Comparison of ENCODE assay signal across 1 cellular context in the genomic region with DNA sequence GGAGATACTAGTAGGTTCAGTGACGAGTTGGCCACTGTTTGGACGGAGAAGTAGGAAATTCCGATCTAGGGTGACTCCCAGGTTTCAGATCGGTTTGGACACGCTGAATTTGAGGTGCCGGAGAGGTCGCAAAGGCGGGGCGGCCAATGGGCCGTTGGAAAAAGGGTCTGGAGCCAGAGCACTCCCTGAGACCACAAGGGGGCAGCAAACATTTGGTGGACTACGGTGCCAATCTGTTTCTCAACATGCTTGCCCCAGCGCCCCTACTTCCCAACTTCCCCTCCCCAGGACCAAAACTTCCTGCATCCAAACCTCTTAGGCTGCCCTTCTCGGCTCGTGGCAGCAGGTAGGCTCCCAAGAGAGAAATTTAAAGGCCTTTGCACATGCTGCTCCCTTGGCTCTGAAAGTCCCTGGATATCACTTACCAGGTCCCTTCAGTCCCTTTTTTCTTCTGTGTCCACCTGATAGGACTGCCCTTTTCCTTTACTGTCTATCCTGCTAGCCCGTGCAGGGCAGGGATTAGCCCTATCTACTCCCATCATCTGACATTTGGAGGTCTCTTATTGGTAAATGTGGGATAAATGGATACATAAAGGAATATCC.
TF ChIP-seq lines count a peak whose summit lies in the region.

No MANE protein-coding gene starts in this region.

TF ChIP-seq in HepG2, 621 proteins besides CTCF, POLR2A, EP300 and RAD21:
- TF ChIP-seq SOX6 (IDR thresholded peaks at IDR 0.05) (no peak), SOX6 (CRISPR knock-in tag; IDR thresholded peaks at IDR 0.05) (peak; percentile 18; the same call in 1 of the 2 replicates), XRCC5 (optimal IDR thresholded peaks at IDR 0.05; ENCODE audit: low read length) (peak; percentile 30), MIER3 (CRISPR knock-in tag; IDR thresholded peaks at IDR 0.05; ENCODE audit: borderline replicate concordance) (no peak), ZNF788 (CRISPR knock-in tag; IDR thresholded peaks at IDR 0.05; ENCODE audit: borderline replicate concordance) (peak; percentile 36; the same call in 1 of the 2 replicates), ATF1 (CRISPR knock-in tag; IDR thresholded peaks at IDR 0.05) (no peak), SRY (CRISPR knock-in tag; IDR thresholded peaks at IDR 0.05) (0 out of 2 replicates have a peak, but pooled peaks have one; percentile 10), ZNF768 (CRISPR knock-in tag; IDR thresholded peaks at IDR 0.05) (no peak), CBX1 (IDR thresholded peaks at IDR 0.05; ENCODE audit: low read depth) (no peak), ZFP37 (CRISPR knock-in tag; IDR thresholded peaks at IDR 0.05; ENCODE audit: borderline replicate concordance) (0 out of 2 replicates have a peak, but pooled peaks have one; percentile 29), ZSCAN25 (CRISPR knock-in tag; IDR thresholded peaks at IDR 0.05) (no peak), ZNF160 (CRISPR knock-in tag; IDR thresholded peaks at IDR 0.05) (no peak), RNF2 (conservative IDR thresholded peaks at IDR 0.05; ENCODE audit: low read depth) (no peak), STAG1 (CRISPR knock-in tag; IDR thresholded peaks at IDR 0.05) (peak; percentile 61), ATF7 (IDR thresholded peaks at IDR 0.05) (no peak), ATF7 (CRISPR knock-in tag; IDR thresholded peaks at IDR 0.05) (no peak), SMC3 (IDR thresholded peaks at IDR 0.05; ENCODE audit: low read length) (peak; percentile 57), HNRNPL (IDR thresholded peaks at IDR 0.05; ENCODE audit: low read depth, low read length) (0 out of 2 replicates have a peak, but pooled peaks have one; percentile 25), GPN1 (CRISPR knock-in tag; IDR thresholded peaks at IDR 0.05; ENCODE audit: borderline replicate concordance) (no peak), RBM22 (optimal IDR thresholded peaks at IDR 0.05; ENCODE audit: low read length) (no peak), ZNF614 (CRISPR knock-in tag; IDR thresholded peaks at IDR 0.05; ENCODE audit: borderline replicate concordance) (no peak), CAMTA2 (CRISPR knock-in tag; IDR thresholded peaks at IDR 0.05; ENCODE audit: borderline replicate concordance) (no peak), CEBPG (CRISPR knock-in tag; IDR thresholded peaks at IDR 0.05) (0 out of 2 replicates have a peak, but pooled peaks have one; percentile 36), CHCHD3 (CRISPR knock-in tag; IDR thresholded peaks at IDR 0.05) (no peak), MXI1 (IDR thresholded peaks at IDR 0.05; ENCODE audit: borderline replicate concordance, low read depth, low read length) (peak; percentile 8; the same call in 1 of the 3 replicates)
- TF ChIP-seq, protein P1, sequence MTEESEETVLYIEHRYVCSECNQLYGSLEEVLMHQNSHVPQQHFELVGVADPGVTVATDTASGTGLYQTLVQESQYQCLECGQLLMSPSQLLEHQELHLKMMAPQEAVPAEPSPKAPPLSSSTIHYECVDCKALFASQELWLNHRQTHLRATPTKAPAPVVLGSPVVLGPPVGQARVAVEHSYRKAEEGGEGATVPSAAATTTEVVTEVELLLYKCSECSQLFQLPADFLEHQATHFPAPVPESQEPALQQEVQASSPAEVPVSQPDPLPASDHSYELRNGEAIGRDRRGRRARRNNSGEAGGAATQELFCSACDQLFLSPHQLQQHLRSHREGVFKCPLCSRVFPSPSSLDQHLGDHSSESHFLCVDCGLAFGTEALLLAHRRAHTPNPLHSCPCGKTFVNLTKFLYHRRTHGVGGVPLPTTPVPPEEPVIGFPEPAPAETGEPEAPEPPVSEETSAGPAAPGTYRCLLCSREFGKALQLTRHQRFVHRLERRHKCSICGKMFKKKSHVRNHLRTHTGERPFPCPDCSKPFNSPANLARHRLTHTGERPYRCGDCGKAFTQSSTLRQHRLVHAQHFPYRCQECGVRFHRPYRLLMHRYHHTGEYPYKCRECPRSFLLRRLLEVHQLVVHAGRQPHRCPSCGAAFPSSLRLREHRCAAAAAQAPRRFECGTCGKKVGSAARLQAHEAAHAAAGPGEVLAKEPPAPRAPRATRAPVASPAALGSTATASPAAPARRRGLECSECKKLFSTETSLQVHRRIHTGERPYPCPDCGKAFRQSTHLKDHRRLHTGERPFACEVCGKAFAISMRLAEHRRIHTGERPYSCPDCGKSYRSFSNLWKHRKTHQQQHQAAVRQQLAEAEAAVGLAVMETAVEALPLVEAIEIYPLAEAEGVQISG (CRISPR knock-in tag; IDR thresholded peaks at IDR 0.05) = peak; percentile 19; the same call in 1 of the 2 replicates
- TF ChIP-seq, protein P2, sequence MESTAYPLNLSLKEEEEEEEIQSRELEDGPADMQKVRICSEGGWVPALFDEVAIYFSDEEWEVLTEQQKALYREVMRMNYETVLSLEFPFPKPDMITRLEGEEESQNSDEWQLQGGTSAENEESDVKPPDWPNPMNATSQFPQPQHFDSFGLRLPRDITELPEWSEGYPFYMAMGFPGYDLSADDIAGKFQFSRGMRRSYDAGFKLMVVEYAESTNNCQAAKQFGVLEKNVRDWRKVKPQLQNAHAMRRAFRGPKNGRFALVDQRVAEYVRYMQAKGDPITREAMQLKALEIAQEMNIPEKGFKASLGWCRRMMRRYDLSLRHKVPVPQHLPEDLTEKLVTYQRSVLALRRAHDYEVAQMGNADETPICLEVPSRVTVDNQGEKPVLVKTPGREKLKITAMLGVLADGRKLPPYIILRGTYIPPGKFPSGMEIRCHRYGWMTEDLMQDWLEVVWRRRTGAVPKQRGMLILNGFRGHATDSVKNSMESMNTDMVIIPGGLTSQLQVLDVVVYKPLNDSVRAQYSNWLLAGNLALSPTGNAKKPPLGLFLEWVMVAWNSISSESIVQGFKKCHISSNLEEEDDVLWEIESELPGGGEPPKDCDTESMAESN (CRISPR knock-in tag; conservative IDR thresholded peaks at IDR 0.05) = peak; percentile 43; the same call in 1 of the 2 replicates
- TF ChIP-seq, protein P3, sequence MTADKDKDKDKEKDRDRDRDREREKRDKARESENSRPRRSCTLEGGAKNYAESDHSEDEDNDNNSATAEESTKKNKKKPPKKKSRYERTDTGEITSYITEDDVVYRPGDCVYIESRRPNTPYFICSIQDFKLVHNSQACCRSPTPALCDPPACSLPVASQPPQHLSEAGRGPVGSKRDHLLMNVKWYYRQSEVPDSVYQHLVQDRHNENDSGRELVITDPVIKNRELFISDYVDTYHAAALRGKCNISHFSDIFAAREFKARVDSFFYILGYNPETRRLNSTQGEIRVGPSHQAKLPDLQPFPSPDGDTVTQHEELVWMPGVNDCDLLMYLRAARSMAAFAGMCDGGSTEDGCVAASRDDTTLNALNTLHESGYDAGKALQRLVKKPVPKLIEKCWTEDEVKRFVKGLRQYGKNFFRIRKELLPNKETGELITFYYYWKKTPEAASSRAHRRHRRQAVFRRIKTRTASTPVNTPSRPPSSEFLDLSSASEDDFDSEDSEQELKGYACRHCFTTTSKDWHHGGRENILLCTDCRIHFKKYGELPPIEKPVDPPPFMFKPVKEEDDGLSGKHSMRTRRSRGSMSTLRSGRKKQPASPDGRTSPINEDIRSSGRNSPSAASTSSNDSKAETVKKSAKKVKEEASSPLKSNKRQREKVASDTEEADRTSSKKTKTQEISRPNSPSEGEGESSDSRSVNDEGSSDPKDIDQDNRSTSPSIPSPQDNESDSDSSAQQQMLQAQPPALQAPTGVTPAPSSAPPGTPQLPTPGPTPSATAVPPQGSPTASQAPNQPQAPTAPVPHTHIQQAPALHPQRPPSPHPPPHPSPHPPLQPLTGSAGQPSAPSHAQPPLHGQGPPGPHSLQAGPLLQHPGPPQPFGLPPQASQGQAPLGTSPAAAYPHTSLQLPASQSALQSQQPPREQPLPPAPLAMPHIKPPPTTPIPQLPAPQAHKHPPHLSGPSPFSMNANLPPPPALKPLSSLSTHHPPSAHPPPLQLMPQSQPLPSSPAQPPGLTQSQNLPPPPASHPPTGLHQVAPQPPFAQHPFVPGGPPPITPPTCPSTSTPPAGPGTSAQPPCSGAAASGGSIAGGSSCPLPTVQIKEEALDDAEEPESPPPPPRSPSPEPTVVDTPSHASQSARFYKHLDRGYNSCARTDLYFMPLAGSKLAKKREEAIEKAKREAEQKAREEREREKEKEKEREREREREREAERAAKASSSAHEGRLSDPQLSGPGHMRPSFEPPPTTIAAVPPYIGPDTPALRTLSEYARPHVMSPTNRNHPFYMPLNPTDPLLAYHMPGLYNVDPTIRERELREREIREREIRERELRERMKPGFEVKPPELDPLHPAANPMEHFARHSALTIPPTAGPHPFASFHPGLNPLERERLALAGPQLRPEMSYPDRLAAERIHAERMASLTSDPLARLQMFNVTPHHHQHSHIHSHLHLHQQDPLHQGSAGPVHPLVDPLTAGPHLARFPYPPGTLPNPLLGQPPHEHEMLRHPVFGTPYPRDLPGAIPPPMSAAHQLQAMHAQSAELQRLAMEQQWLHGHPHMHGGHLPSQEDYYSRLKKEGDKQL (CRISPR knock-in tag; IDR thresholded peaks at IDR 0.05; ENCODE audit: low read depth) = no peak
- TF ChIP-seq, protein P4, sequence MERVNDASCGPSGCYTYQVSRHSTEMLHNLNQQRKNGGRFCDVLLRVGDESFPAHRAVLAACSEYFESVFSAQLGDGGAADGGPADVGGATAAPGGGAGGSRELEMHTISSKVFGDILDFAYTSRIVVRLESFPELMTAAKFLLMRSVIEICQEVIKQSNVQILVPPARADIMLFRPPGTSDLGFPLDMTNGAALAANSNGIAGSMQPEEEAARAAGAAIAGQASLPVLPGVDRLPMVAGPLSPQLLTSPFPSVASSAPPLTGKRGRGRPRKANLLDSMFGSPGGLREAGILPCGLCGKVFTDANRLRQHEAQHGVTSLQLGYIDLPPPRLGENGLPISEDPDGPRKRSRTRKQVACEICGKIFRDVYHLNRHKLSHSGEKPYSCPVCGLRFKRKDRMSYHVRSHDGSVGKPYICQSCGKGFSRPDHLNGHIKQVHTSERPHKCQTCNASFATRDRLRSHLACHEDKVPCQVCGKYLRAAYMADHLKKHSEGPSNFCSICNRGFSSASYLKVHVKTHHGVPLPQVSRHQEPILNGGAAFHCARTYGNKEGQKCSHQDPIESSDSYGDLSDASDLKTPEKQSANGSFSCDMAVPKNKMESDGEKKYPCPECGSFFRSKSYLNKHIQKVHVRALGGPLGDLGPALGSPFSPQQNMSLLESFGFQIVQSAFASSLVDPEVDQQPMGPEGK (CRISPR knock-in tag; IDR thresholded peaks at IDR 0.05) = peak; percentile 39; the same call in 1 of the 2 replicates
- TF ChIP-seq, protein P5, sequence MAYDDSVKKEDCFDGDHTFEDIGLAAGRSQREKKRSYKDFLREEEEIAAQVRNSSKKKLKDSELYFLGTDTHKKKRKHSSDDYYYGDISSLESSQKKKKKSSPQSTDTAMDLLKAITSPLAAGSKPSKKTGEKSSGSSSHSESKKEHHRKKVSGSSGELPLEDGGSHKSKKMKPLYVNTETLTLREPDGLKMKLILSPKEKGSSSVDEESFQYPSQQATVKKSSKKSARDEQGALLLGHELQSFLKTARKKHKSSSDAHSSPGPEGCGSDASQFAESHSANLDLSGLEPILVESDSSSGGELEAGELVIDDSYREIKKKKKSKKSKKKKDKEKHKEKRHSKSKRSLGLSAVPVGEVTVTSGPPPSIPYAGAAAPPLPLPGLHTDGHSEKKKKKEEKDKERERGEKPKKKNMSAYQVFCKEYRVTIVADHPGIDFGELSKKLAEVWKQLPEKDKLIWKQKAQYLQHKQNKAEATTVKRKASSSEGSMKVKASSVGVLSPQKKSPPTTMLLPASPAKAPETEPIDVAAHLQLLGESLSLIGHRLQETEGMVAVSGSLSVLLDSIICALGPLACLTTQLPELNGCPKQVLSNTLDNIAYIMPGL (CRISPR knock-in tag; IDR thresholded peaks at IDR 0.05; ENCODE audit: borderline replicate concordance in 1 of 2, low read depth in 1 of 2) = peak in 1 of 2 experiments; percentile 37; a peak in 1 of 4 replicates
- TF ChIP-seq, protein P6, sequence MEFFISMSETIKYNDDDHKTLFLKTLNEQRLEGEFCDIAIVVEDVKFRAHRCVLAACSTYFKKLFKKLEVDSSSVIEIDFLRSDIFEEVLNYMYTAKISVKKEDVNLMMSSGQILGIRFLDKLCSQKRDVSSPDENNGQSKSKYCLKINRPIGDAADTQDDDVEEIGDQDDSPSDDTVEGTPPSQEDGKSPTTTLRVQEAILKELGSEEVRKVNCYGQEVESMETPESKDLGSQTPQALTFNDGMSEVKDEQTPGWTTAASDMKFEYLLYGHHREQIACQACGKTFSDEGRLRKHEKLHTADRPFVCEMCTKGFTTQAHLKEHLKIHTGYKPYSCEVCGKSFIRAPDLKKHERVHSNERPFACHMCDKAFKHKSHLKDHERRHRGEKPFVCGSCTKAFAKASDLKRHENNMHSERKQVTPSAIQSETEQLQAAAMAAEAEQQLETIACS (CRISPR knock-in tag; IDR thresholded peaks at IDR 0.05) = 0 out of 2 replicates have a peak, but pooled peaks have one; percentile 37
